ENCODE assay signal across 11 cellular contexts in the genomic region with DNA sequence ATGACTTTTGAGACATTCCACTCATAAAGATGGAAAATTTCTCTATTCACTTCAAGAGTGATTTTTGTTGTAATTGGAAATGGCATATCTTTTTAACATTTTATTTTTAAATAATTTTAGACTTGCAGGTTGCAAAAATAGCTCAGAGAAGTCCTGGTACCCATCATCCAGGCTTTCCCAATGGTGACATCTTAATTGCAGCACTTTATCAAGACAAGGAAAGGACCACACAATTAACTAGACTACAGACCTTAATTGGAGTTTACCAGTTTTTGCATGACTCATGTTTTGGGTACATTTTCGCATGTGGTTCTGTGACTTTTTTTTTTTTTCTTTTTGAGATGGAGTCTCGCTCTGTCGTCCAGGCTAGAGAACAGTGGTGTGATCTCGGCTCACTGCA. TPM values are rescaled to one million over a fixed set of nuclear protein-coding genes. Genes with fewer than 3 reads are reported as not detected.
"Had no signal": no experiment of that assay in that cellular context is flagged by ENCODE, and none has a peak within 500 bp of the region (broad histone marks: within the 10 kb centered on the region; RNA-seq: fewer than 3 reads in every experiment).

No MANE protein-coding gene starts in this region.

- ATAC-seq: GM23338, HCT116, HepG2 had no signal

- H3K4me1 Mint-ChIP-seq: GM23338 had no signal

- H3K4me3 Mint-ChIP-seq: GM23338, HFFc6, IgD-negative memory B cell had no signal

- DNase-seq: HFFc6, KG1 had no signal

- H3K9me3 Mint-ChIP-seq: GM23338 had no signal

- FAIRE-seq: H1, H54, HepG2 had no signal

- H3K27me3 Mint-ChIP-seq: IgD-negative memory B cell had no signal

- H3K27ac Mint-ChIP-seq: GM23338, HFFc6 had no signal

- H3K9me3 ChIP-seq: HAP-1 had no signal

- H3K36me3 ChIP-seq: HAP-1 had no signal

- H3K4me2 ChIP-seq: GM23338 had no signal

- H2AFZ ChIP-seq: GM23338 had no signal

- H3K4me1 ChIP-seq: HAP-1 had no signal

- H3K4me3 ChIP-seq: GM23338, HAP-1 had no signal

- H3K27ac ChIP-seq: HL-60 had no signal

RNA-seq across cellular contexts. Expression of gene MAP6, which starts 23.0 kb away (rescaled TPM):
- polyA plus RNA-seq: HepG2 had no signal

RNA-seq across cellular contexts. Expression of gene MOGAT2, which starts 25.8 kb away (rescaled TPM):
- total RNA-seq: GM23338, H1, HFFc6, HT1080 had no signal
- polyA plus RNA-seq: GM23338, H1, IgD-negative memory B cell had no signal
